In the genomic region with DNA sequence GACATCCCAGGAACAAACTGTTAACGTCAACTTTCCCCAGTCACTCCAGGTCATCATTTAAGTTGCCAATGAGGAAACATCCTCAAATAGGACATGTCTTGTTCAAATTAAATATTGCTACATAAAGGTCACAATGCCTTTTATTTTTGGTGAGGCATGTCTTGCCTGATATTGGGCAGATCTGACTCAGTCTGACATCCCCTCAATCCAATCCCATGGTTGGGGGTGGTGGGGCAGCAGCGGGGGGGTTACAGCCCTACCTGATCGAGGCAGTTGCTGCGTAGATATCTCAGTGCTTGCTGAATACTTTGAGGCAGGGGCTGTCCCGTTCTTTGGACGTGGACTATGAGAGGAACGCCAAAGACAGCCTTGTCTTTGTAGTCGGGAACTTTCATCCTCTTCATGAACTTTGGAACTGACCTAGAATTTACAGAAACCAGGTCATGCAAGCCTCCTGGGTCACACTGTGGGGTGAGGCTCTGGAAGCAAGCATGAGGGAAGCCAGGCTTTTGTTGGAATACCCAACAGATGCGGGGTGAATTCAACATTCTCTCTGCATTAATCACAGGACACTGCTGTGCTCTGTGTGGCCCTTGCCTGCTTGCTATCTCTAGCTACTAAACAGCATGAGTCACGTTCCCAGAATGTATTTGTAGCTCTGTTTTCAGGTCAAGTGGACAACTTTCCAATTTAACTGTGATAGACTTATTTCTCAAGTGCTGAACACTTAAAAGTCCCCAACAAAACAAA, we compare ENCODE assay signal across 8 cellular contexts.
DNase-seq lines count a peak whose midpoint lies in the region; ATAC-seq and TF ChIP-seq lines count a peak whose summit lies in the region.

No MANE protein-coding gene starts in this region.

- H3K4me1 ChIP-seq in esophagus muscularis mucosa, result peaks cover 64 to 86% (median 73%) of the 10 kb centered on the region in 4 donors

- peak; percentile 18 for DNase-seq in Ammon's horn (ENCODE audit: low spot score)
- DNase-seq in NCI-H226, result peak; percentile 86
- DNase-seq in esophagus muscularis mucosa (ENCODE audit: extremely low spot score), result no peak
- DNase-seq in nephron progenitor cell, result no peak
- DNase-seq in immature natural killer cell, result no peak
- DNase-seq in head of caudate nucleus, result no peak
- DNase-seq in activated CD8-positive, alpha-beta T cell treated with anti-CD3 and anti-CD28 coated beads for 36 hours, result no peak
- DNase-seq in occipital lobe (lab: John Stamatoyannopoulos, UW), result no peak

- H3K36me3 ChIP-seq in esophagus muscularis mucosa, result peaks cover 6 to 56% (median 30%) of the 10 kb centered on the region in 4 donors

- peak overlapping the region; percentile 66 for H3K27ac Mint-ChIP-seq in nephron progenitor cell
- no peak overlapping the region for H3K27ac Mint-ChIP-seq in immature natural killer cell
- no peak overlapping the region for H3K27ac Mint-ChIP-seq in activated CD8-positive, alpha-beta T cell treated with anti-CD3 and anti-CD28 coated beads for 36 hours

- H3K27me3 ChIP-seq in esophagus muscularis mucosa, result no peaks in the 10 kb centered on the region

- WGBS in esophagus muscularis mucosa, result 49% methylated on average over 10 of the region's 10 CpGs

- H3K4me3 ChIP-seq in esophagus muscularis mucosa, result no peak overlapping the region

- no peak for TF ChIP-seq POLR2A in esophagus muscularis mucosa (IDR thresholded peaks at IDR 0.05; ENCODE audit: low read depth)

- H3K9me3 Mint-ChIP-seq in nephron progenitor cell (peaks cover 3% of the 10 kb centered on the region), immature natural killer cell (peaks cover 0 to 1% (median 0%) of the 10 kb centered on the region in 6 donors)
- no peaks in the 10 kb centered on the region for H3K9me3 Mint-ChIP-seq in activated CD8-positive, alpha-beta T cell treated with anti-CD3 and anti-CD28 coated beads for 36 hours

- H3K27ac ChIP-seq in esophagus muscularis mucosa (replicated peaks in 1 of 4), result peak overlapping the region; percentile 73 to 85 (median 78)

- H3K27me3 Mint-ChIP-seq in nephron progenitor cell (ENCODE audit: low read depth, poor library complexity), result peaks cover 4% of the 10 kb centered on the region
- peaks cover 3 to 5% (median 3%) of the 10 kb centered on the region in 3 donors for H3K27me3 Mint-ChIP-seq in immature natural killer cell (ENCODE audit: low read depth in 3 of 3)
- H3K27me3 Mint-ChIP-seq in activated CD8-positive, alpha-beta T cell treated with anti-CD3 and anti-CD28 coated beads for 36 hours, result peaks cover 1% of the 10 kb centered on the region

- CTCF ChIA-PET in activated CD8-positive, alpha-beta T cell treated with anti-CD3 and anti-CD28 coated beads for 36 hours (lab: Charles Lee), result interaction anchor here (1.2 kb wide), 1 partner anchor 26 kb away, joined by 3 read pairs; no protein-coding TSS in a partner anchor

- H3K36me3 Mint-ChIP-seq in nephron progenitor cell (ENCODE audit: low read depth), result peaks cover 12% of the 10 kb centered on the region
- H3K36me3 Mint-ChIP-seq in immature natural killer cell, result no peaks in the 10 kb centered on the region
- H3K36me3 Mint-ChIP-seq in activated CD8-positive, alpha-beta T cell treated with anti-CD3 and anti-CD28 coated beads for 36 hours (ENCODE audit: low read depth), result no peaks in the 10 kb centered on the region

- TF ChIP-seq CTCF in esophagus muscularis mucosa (IDR thresholded peaks at IDR 0.05), result no peak
- TF ChIP-seq CTCF in nephron progenitor cell (IDR thresholded peaks at IDR 0.05), result no peak
- TF ChIP-seq CTCF in activated CD8-positive, alpha-beta T cell treated with anti-CD3 and anti-CD28 coated beads for 36 hours (IDR thresholded peaks at IDR 0.05), result no peak

- no peak for ATAC-seq in activated CD8-positive, alpha-beta T cell treated with anti-CD3 and anti-CD28 coated beads for 36 hours

- POLR2A ChIA-PET in activated CD8-positive, alpha-beta T cell treated with anti-CD3 and anti-CD28 coated beads for 36 hours (lab: Charles Lee), result no interaction called here

- no peak for TF ChIP-seq EP300 in esophagus muscularis mucosa (IDR thresholded peaks at IDR 0.05)

- no peak overlapping the region for H3K4me3 Mint-ChIP-seq in nephron progenitor cell
- no peak overlapping the region for H3K4me3 Mint-ChIP-seq in immature natural killer cell
- no peak overlapping the region for H3K4me3 Mint-ChIP-seq in activated CD8-positive, alpha-beta T cell treated with anti-CD3 and anti-CD28 coated beads for 36 hours

- intact Hi-C loops in esophagus muscularis mucosa (cut with DNase I) (no loop called here), head of caudate nucleus (cut with DNase I) (loop anchor here (10.0 kb wide), 1 partner anchor 49 kb away; no protein-coding TSS in a partner anchor)
- intact Hi-C loops in activated CD8-positive, alpha-beta T cell treated with anti-CD3 and anti-CD28 coated beads for 36 hours (cut with micrococcal nuclease), result no loop called here

- H3K9me3 ChIP-seq in esophagus muscularis mucosa, result no peaks in the 10 kb centered on the region

- H3K4me1 Mint-ChIP-seq in nephron progenitor cell, result peaks cover 40% of the 10 kb centered on the region
- no peaks in the 10 kb centered on the region for H3K4me1 Mint-ChIP-seq in immature natural killer cell
- no peaks in the 10 kb centered on the region for H3K4me1 Mint-ChIP-seq in activated CD8-positive, alpha-beta T cell treated with anti-CD3 and anti-CD28 coated beads for 36 hours (ENCODE audit: low read depth)

Comparison
In these comparisons a context has a peak if more than half of its experiments do, and no peak if none do; other contexts are left out.
1. DNase-seq: peak in Ammon's horn (single experiment) and NCI-H226 (single experiment); none in esophagus muscularis mucosa (single experiment), nephron progenitor cell (single experiment), immature natural killer cell (0 of 3), head of caudate nucleus (0 of 42), activated CD8-positive, alpha-beta T cell treated with anti-CD3 and anti-CD28 coated beads for 36 hours (single experiment) and occipital lobe (single experiment).